In the genomic region with DNA sequence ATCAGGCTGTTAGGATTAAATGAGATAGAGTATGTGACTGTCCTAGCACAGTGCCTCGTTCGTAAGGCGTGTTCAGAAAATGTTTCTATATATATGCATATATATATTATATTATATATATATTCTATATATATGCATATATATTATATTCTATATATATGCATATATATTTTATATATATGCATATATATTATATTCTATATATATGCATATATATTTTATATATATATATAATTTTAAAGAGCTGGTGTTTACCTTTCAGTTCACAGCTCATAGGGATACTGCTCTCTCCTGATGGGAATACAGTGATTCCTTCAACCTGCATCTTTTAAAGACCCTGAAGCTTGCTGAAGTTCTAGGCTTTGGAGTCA, we compare ENCODE assay signal across 1 cellular context.
TF ChIP-seq lines count a peak whose summit lies in the region.

No MANE protein-coding gene starts in this region.

TF ChIP-seq in H1, 55 proteins besides CTCF, POLR2A, EP300 and RAD21 (continued from another document):
- TF ChIP-seq SIN3A (conservative IDR thresholded peaks at IDR 0.05 in 1 of 2, IDR thresholded peaks at IDR 0.05 in 1 of 2; ENCODE audit: low read depth in 1 of 2, low read length in 2 of 2) (no peak), TAF1 (IDR thresholded peaks at IDR 0.05; ENCODE audit: low read depth, low read length) (no peak), RBBP5 (IDR thresholded peaks at IDR 0.05; ENCODE audit: borderline replicate concordance, low read depth, low read length) (no peak), SP2 (IDR thresholded peaks at IDR 0.05; ENCODE audit: low read length) (no peak), CBX8 (IDR thresholded peaks at IDR 0.05; ENCODE audit: borderline replicate concordance, low read depth, low read length) (no peak), RFX5 (IDR thresholded peaks at IDR 0.05; ENCODE audit: borderline replicate concordance, low read depth, low read length) (no peak), ASH2L (IDR thresholded peaks at IDR 0.05; ENCODE audit: low read length) (no peak), CHD1 (IDR thresholded peaks at IDR 0.05; ENCODE audit: low read depth, low read length) (no peak), EZH2 (IDR thresholded peaks at IDR 0.05; ENCODE audit: low read depth, low read length, severe bottlenecking) (no peak), SUZ12 (IDR thresholded peaks at IDR 0.05; ENCODE audit: low read length) (no peak), TAF7 (optimal IDR thresholded peaks at IDR 0.05; ENCODE audit: borderline replicate concordance, low read depth, low read length) (no peak), SRF (IDR thresholded peaks at IDR 0.05; ENCODE audit: low read depth, low read length) (no peak), RXRA (IDR thresholded peaks at IDR 0.05; ENCODE audit: insufficient read depth, low read depth, low read length) (no peak)
- TF ChIP-seq, protein P1, sequence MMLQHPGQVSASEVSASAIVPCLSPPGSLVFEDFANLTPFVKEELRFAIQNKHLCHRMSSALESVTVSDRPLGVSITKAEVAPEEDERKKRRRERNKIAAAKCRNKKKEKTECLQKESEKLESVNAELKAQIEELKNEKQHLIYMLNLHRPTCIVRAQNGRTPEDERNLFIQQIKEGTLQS (IDR thresholded peaks at IDR 0.05; ENCODE audit: insufficient read depth, low read depth, low read length) = no peak
